14 cellular contexts compared by ENCODE assay signal in genomic region chr15:85503151-85503797, GRCh38.
A peak's percentile ranks its signal among the peaks of the same experiment; 100 is the strongest.
DNase-seq lines count a peak whose midpoint lies in the region; ATAC-seq and TF ChIP-seq lines count a peak whose summit lies in the region.
"Had no signal": no experiment of that assay in that cellular context is flagged by ENCODE, and none has a peak within 500 bp of the region (broad histone marks: within the 10 kb centered on the region; RNA-seq: fewer than 3 reads in every experiment).

No MANE protein-coding gene starts in this region.

- H3K27me3 ChIP-seq in heart left ventricle: no peaks in the 10 kb centered on the region
- H3K27me3 ChIP-seq in stomach: no peaks in the 10 kb centered on the region

- no peaks in the 10 kb centered on the region for H3K36me3 ChIP-seq in heart left ventricle
- H3K36me3 ChIP-seq in stomach: no peaks in the 10 kb centered on the region

- peak overlapping the region; percentile 93 for H3K27ac Mint-ChIP-seq in T-helper 17 cell
- peak overlapping the region; percentile 92 for H3K27ac Mint-ChIP-seq in glutamatergic neuron (ENCODE audit: unreplicated experiment)
- H3K27ac Mint-ChIP-seq in stimulated activated effector memory CD8-positive, alpha-beta T cell treated with anti-CD3 and anti-CD28 coated beads, Interleukin-12 subunit alpha, Interleukin-12 subunit beta, amount 100 ng/mL, for 72 hours: peak overlapping the region; percentile 4
- H3K27ac Mint-ChIP-seq: activated T-helper 1 cell treated with anti-CD3 and anti-CD28 coated beads, Interleukin-12 subunit alpha, Interleukin-12 subunit beta, Interleukin-2, Interleukin-4 antibody, amounts not matched to agents 30 ng/mL and 10 ng/mL and 1 ng/mL, durations not matched to agents 14 hours and 24 hours and 36 hours had no signal

- DNase-seq in heart left ventricle (no peak), Right ventricle myocardium inferior (ENCODE audit: missing footprints) (no peak), T-helper 17 cell (no peak), glutamatergic neuron (no peak), stomach (no peak), NCI-H510A treated with DMSO at 0.1 percent for 48 hours (lab: John Stamatoyannopoulos, UW) (no peak)
- no peak for DNase-seq in stimulated activated effector memory CD8-positive, alpha-beta T cell treated with anti-CD3 and anti-CD28 coated beads, Interleukin-12 subunit alpha, Interleukin-12 subunit beta, amount 100 ng/mL, for 72 hours (ENCODE audit: low spot score in 2 of 2)
- DNase-seq: activated CD4-positive, alpha-beta T cell treated with anti-CD3 and anti-CD28 coated beads, Interleukin-2, amount 50 U/mL, for 1 hour; DMS 273 treated with DMSO at 0.1 percent for 48 hours; NCI-H1694; stimulated activated CD4-positive, alpha-beta T cell treated with anti-CD3 and anti-CD28 coated beads, Interleukin-2, amount 100 ng/mL, for 24 hours had no signal

- H3K9me3 Mint-ChIP-seq in glutamatergic neuron (ENCODE audit: unreplicated experiment): peaks cover 7% of the 10 kb centered on the region
- H3K9me3 Mint-ChIP-seq in stimulated activated effector memory CD8-positive, alpha-beta T cell treated with anti-CD3 and anti-CD28 coated beads, Interleukin-12 subunit alpha, Interleukin-12 subunit beta, amount 100 ng/mL, for 72 hours: no peaks in the 10 kb centered on the region
- H3K9me3 Mint-ChIP-seq: activated T-helper 1 cell treated with anti-CD3 and anti-CD28 coated beads, Interleukin-12 subunit alpha, Interleukin-12 subunit beta, Interleukin-2, Interleukin-4 antibody, amounts not matched to agents 30 ng/mL and 10 ng/mL and 1 ng/mL, durations not matched to agents 14 hours and 24 hours and 36 hours had no signal

- H3K4me3 Mint-ChIP-seq in T-helper 17 cell (peak overlapping the region; percentile 70), glutamatergic neuron (ENCODE audit: unreplicated experiment) (peak overlapping the region; percentile 65)
- no peak overlapping the region for H3K4me3 Mint-ChIP-seq in stimulated activated effector memory CD8-positive, alpha-beta T cell treated with anti-CD3 and anti-CD28 coated beads, Interleukin-12 subunit alpha, Interleukin-12 subunit beta, amount 100 ng/mL, for 72 hours
- H3K4me3 Mint-ChIP-seq: activated T-helper 1 cell treated with anti-CD3 and anti-CD28 coated beads, Interleukin-12 subunit alpha, Interleukin-12 subunit beta, Interleukin-2, Interleukin-4 antibody, amounts not matched to agents 30 ng/mL and 10 ng/mL and 1 ng/mL, durations not matched to agents 14 hours and 24 hours and 36 hours had no signal

- H3K36me3 Mint-ChIP-seq in T-helper 17 cell (ENCODE audit: low read depth) (peaks cover 2% of the 10 kb centered on the region), glutamatergic neuron (ENCODE audit: unreplicated experiment) (no peaks in the 10 kb centered on the region)
- H3K36me3 Mint-ChIP-seq in stimulated activated effector memory CD8-positive, alpha-beta T cell treated with anti-CD3 and anti-CD28 coated beads, Interleukin-12 subunit alpha, Interleukin-12 subunit beta, amount 100 ng/mL, for 72 hours: no peaks in the 10 kb centered on the region

- ATAC-seq in heart left ventricle: no peak
- ATAC-seq in Right ventricle myocardium inferior: no peak
- ATAC-seq in T-helper 17 cell: no peak
- no peak for ATAC-seq in stimulated activated effector memory CD8-positive, alpha-beta T cell treated with anti-CD3 and anti-CD28 coated beads, Interleukin-12 subunit alpha, Interleukin-12 subunit beta, amount 100 ng/mL, for 72 hours
- no peak for ATAC-seq in GM21723 (IDR thresholded peaks at IDR 0.05; ENCODE audit: unreplicated experiment)

- TF ChIP-seq EP300 in stomach (IDR thresholded peaks at IDR 0.05): no peak

- peaks cover 9 to 92% (median 58%) of the 10 kb centered on the region in 12 donors for H3K4me1 ChIP-seq in heart left ventricle
- peaks cover 0 to 52% (median 23%) of the 10 kb centered on the region in 4 donors for H3K4me1 ChIP-seq in stomach

- 46 to 67% (median 63%) methylated on average over 4 of the region's 4 CpGs for WGBS in heart left ventricle, 4 donors
- 42 to 89% (median 76%) methylated on average over 4 of the region's 4 CpGs for WGBS in stomach, 5 donors

- no peaks in the 10 kb centered on the region for H3K9me3 ChIP-seq in heart left ventricle
- no peaks in the 10 kb centered on the region for H3K9me3 ChIP-seq in T-helper 17 cell (ENCODE audit: control insufficient read depth, low read length, poor library complexity, severe bottlenecking)
- no peaks in the 10 kb centered on the region for H3K9me3 ChIP-seq in stomach

- no peak for TF ChIP-seq CTCF in heart left ventricle (IDR thresholded peaks at IDR 0.05)
- no peak for TF ChIP-seq CTCF in glutamatergic neuron (IDR thresholded peaks at IDR 0.05; ENCODE audit: partially characterized antibody, unreplicated experiment)
- no peak for TF ChIP-seq CTCF in stomach (IDR thresholded peaks at IDR 0.05)

- intact Hi-C loops in heart left ventricle (cut with DNase I): loop anchor here in 8 of 10 donors (5.0 to 10.0 kb wide), 8 partner anchors 74 to 332 kb away; partner anchors contain the start of gene AKAP13 (in 2 of the 8)
- intact Hi-C loops in Right ventricle myocardium inferior (cut with DNase I): loop anchor here (5.0 kb wide), 3 partner anchors 79 to 224 kb away; no protein-coding TSS in a partner anchor
- intact Hi-C loops in stomach (cut with DNase I; ENCODE audit: low total_unique reads): no loop called here

- H3K27ac ChIP-seq in heart left ventricle (peak overlapping the region in 8 of 12 donors; percentile 56 to 83 (median 66)), stomach (peak overlapping the region in 1 of 5 donors; percentile 18)
- H3K27ac ChIP-seq: epithelial cell of prostate had no signal

- no peaks in the 10 kb centered on the region for H3K27me3 Mint-ChIP-seq in T-helper 17 cell
- H3K27me3 Mint-ChIP-seq in glutamatergic neuron (ENCODE audit: unreplicated experiment): peaks cover 4% of the 10 kb centered on the region

- H3K4me1 Mint-ChIP-seq in T-helper 17 cell (peaks cover 68% of the 10 kb centered on the region), glutamatergic neuron (ENCODE audit: low read depth, unreplicated experiment) (peaks cover 53% of the 10 kb centered on the region)
- peaks cover 59% of the 10 kb centered on the region for H3K4me1 Mint-ChIP-seq in stimulated activated effector memory CD8-positive, alpha-beta T cell treated with anti-CD3 and anti-CD28 coated beads, Interleukin-12 subunit alpha, Interleukin-12 subunit beta, amount 100 ng/mL, for 72 hours

- TF ChIP-seq POLR2A in heart left ventricle (IDR thresholded peaks at IDR 0.05) (no peak), stomach (IDR thresholded peaks at IDR 0.05) (no peak)

- H3K4me3 ChIP-seq in heart left ventricle (no peak overlapping the region), stomach (no peak overlapping the region)

Comparison
In these comparisons a context has a peak if more than half of its experiments do, and no peak if none do; other contexts are left out.
1. H3K27ac Mint-ChIP-seq: peak in every context shown above with its lines; median percentile 93 in T-helper 17 cell; 92 in glutamatergic neuron; 4 in stimulated activated effector memory CD8-positive, alpha-beta T cell treated with anti-CD3 and anti-CD28 coated beads, Interleukin-12 subunit alpha, Interleukin-12 subunit beta, amount 100 ng/mL, for 72 hours.